Comparison of ENCODE assay signal across 8 cellular contexts in the genomic region with DNA sequence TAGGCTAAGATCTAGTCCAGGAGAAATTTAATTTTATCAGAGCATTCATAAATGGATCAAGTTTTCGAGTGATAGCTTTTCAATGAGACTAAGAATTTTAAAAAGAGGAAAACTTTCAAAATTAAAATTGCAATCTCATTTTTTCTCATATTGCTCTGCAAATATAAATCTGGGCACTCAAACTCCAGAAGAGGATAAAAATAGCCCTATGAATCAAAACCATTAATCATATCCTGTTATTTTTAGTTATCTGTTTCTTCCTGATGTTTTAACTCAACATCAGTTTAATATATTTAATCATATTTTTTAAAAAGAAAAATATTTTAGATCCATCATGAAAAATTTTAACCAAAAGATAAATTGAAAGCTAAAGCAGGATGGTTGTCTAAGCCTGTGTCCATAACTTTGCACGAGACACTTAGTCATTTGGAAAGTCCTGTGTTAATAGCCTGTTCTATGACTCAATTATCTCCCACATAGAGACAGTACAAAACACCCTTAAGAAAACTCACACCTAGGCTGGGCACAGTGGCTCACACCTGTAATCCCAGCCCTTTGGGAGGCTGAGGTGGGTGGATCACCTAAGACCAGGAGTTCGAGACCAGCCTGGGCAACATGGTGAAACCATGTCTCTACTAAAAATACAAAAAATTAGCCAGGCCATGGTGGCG. TPM values are rescaled to one million over a fixed set of nuclear protein-coding genes. Genes with fewer than 3 reads are reported as not detected.
A peak's percentile ranks its signal among the peaks of the same experiment; 100 is the strongest.
DNase-seq lines count a peak whose midpoint lies in the region; ATAC-seq and TF ChIP-seq lines count a peak whose summit lies in the region.

No MANE protein-coding gene starts in this region.

- no peaks in the 10 kb centered on the region for H4K20me1 ChIP-seq in fibroblast of lung (ENCODE audit: control insufficient read depth, extremely low read depth, insufficient read depth, low read length)

- no peak overlapping the region for H3K4me2 ChIP-seq in fibroblast of lung (ENCODE audit: extremely low read depth, insufficient read depth, low read length)

- H3K4me3 ChIP-seq in fibroblast of lung (replicated peaks in 1 of 4; ENCODE audit: control extremely low read depth in 1 of 4, insufficient read depth in 1 of 4, low read depth in 3 of 4, low read length in 4 of 4): no peak overlapping the region

- H3K27ac ChIP-seq in fibroblast of lung (ENCODE audit: insufficient read depth, low read length): no peak overlapping the region

- peak; percentile 47 for DNase-seq in Daoy (ENCODE audit: low read depth)
- DNase-seq in fibroblast of lung (ENCODE audit: low read depth in 2 of 2): peak; percentile 31 to 63
- DNase-seq in occipital lobe (lab: John Stamatoyannopoulos, UW): no peak
- no peak for DNase-seq in NCI-H774 (lab: John Stamatoyannopoulos, UW)
- DNase-seq in SK-N-DZ (ENCODE audit: low spot score): no peak
- no peak for DNase-seq in NOMO-1 treated with dmso at 0.1 percent for 144 hours (lab: John Stamatoyannopoulos, UW; ENCODE audit: unreplicated experiment)

- H3K27me3 ChIP-seq in fibroblast of lung (ENCODE audit: control insufficient read depth, insufficient read depth, low read length): no peaks in the 10 kb centered on the region

- ATAC-seq in GM21390 (IDR thresholded peaks at IDR 0.05; ENCODE audit: unreplicated experiment): peak; percentile 88
- peak; percentile 61 for ATAC-seq in HG03469 (IDR thresholded peaks at IDR 0.05; ENCODE audit: unreplicated experiment)

- H3K36me3 ChIP-seq in fibroblast of lung (ENCODE audit: control insufficient read depth, insufficient read depth, low read length): no peaks in the 10 kb centered on the region

- H2AFZ ChIP-seq in fibroblast of lung (ENCODE audit: low read length): no peak overlapping the region

- peaks cover 2% of the 10 kb centered on the region for H3K4me1 ChIP-seq in fibroblast of lung (ENCODE audit: control insufficient read depth, extremely low read depth, insufficient read depth, low read length)

- TF ChIP-seq CTCF in fibroblast of lung (conservative IDR thresholded peaks at IDR 0.05 in 1 of 2, IDR thresholded peaks at IDR 0.05 in 1 of 2; ENCODE audit: low read depth in 1 of 2, low read length in 2 of 2): no peak

- no peaks in the 10 kb centered on the region for H3K79me2 ChIP-seq in fibroblast of lung (ENCODE audit: control insufficient read depth, insufficient read depth, low read length)

- no peaks in the 10 kb centered on the region for H3K9me3 ChIP-seq in fibroblast of lung (ENCODE audit: control insufficient read depth, insufficient read depth, low read depth, low read length)

- H3K9ac ChIP-seq in fibroblast of lung (ENCODE audit: insufficient read depth, low read length): no peak overlapping the region

RNA-seq across cellular contexts. Expression of a gene that starts 17.1 kb away (rescaled TPM):
- total RNA-seq in Daoy (2014; rRNA removed; shearing (Covaris generic)): 34.5 and 48.3 TPM in 2 replicates
- total RNA-seq in fibroblast of lung (31.8 and 50.4 TPM in 2 replicates), occipital lobe (34.2 TPM)
- polyA plus RNA-seq in fibroblast of lung: 48.5 and 56.3 TPM in 2 replicates
- polyA plus RNA-seq in fibroblast of lung (2012): 56.4 and 56.8 TPM in 2 replicates
- 64.6 and 78.8 TPM in 2 replicates for polyA minus RNA-seq in fibroblast of lung (ENCODE audit: low replicate concordance)
- polyA plus RNA-seq in SK-N-DZ (2014; cell fraction: cytosol; rRNA removed): 51.9 and 54.0 TPM in 2 replicates
- 32.4 and 59.3 TPM in 2 replicates for polyA plus RNA-seq in SK-N-DZ (2014; cell fraction: nucleus; rRNA removed)

Comparison
In these comparisons a context has a peak if more than half of its experiments do, and no peak if none do; other contexts are left out.
1. DNase-seq: peak in Daoy (single experiment) and fibroblast of lung (2 of 2); none in occipital lobe (single experiment), NCI-H774 (single experiment), SK-N-DZ (single experiment) and NOMO-1 treated with dmso at 0.1 percent for 144 hours (single experiment).